ENCODE assay signal across 21 cellular contexts in the genomic region with DNA sequence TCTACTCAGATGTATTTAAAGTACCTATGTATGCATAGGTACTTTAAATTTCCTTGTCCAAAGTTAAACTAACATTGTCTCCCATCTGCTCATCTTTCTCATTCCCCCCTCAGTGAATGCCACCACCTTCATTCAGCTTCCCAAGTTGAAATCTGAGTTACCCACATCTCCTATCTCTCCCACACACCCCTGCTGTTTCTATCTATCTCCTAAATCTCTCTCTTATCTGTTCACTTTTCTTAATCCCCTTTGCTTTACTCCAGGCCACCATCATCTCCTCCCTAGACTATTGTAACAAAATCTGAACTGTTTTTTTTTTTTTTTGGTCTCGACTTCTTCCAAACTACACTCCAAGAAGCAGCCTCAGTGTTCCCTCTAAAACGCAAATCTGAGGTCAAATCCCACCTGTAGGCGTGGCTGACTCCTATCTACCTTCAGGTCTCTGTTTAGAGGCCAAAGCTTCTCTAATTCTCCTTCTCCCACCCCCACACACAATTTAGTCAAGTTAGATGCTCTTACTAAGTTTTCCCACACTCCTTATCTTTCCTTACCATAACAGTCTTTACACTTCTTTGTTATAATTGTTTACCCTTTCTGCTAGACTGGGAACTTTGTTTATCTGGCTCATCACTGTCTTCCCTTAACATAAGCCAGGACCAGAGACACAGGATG.
"Had no signal": no experiment of that assay in that cellular context is flagged by ENCODE, and none has a peak within 500 bp of the region (broad histone marks: within the 10 kb centered on the region; RNA-seq: fewer than 3 reads in every experiment).

No MANE protein-coding gene starts in this region.

- ATAC-seq: activated CD4-positive, CD25-positive, alpha-beta regulatory T cell treated with anti-CD3 and anti-CD28 coated beads, Interleukin-2, amount 50 U/mL, for 24 hours; activated naive CD4-positive, alpha-beta T cell treated with anti-CD3 and anti-CD28 coated beads, Interleukin-2, amount 50 U/mL, for 72 hours; activated T-helper 17 cell treated with anti-CD3 and anti-CD28 coated beads, Interleukin-2, amount 50 U/mL, for 72 hours; naive thymus-derived CD4-positive, alpha-beta T cell; pancreas; sciatic nerve; stimulated activated naive CD8-positive, alpha-beta T cell treated with anti-CD3 and anti-CD28 coated beads, Interleukin-15, Interleukin-2, amounts not matched to agents 100 U/mL and 50 U/mL, for 24 hours had no signal

- DNase-seq: activated CD4-positive, alpha-beta memory T cell treated with anti-CD3 and anti-CD28 coated beads for 36 hours; activated CD4-positive, alpha-beta T cell treated with anti-CD3 and anti-CD28 coated beads for 48 hours; activated CD8-positive, alpha-beta memory T cell treated with anti-CD3 and anti-CD28 coated beads, Interleukin-2, amount 50 U/mL, for 4 hours; activated gamma-delta T cell treated with Interleukin-2 at 50 U/mL for 16 hours; activated T-cell treated with anti-CD3 and anti-CD28 coated beads, Interleukin-2, amount 50 U/mL, for 24 hours; left ventricle myocardium inferior; midbrain; naive thymus-derived CD4-positive, alpha-beta T cell; pancreas; retina; stimulated activated CD4-positive, alpha-beta T cell treated with anti-CD3 and anti-CD28 coated beads, Interleukin-12 subunit alpha, Interleukin-12 subunit beta, amount 100 ng/mL, for 4 hours; stimulated activated CD4-positive, alpha-beta T cell treated with anti-CD3 and anti-CD28 coated beads, Interleukin-4, amount 100 ng/mL, for 1 hour; stimulated activated naive CD8-positive, alpha-beta T cell treated with anti-CD3 and anti-CD28 coated beads, Interleukin-15, Interleukin-2, amounts not matched to agents 100 U/mL and 50 U/mL, for 24 hours; T-helper 1 cell; trophoblast cell; uterus; WERI-Rb-1 had no signal
